19 cellular contexts compared by ENCODE assay signal in genomic region chr16:67082891-67083290, GRCh38.
"Had no signal": no experiment of that assay in that cellular context is flagged by ENCODE, and none has a peak within 500 bp of the region (broad histone marks: within the 10 kb centered on the region; RNA-seq: fewer than 3 reads in every experiment).

No MANE protein-coding gene starts in this region.

- H3K27me3 ChIP-seq: breast epithelium, gastrocnemius medialis, heart left ventricle, neural progenitor cell, sigmoid colon had no signal

- H3K4me3 ChIP-seq: breast epithelium, gastrocnemius medialis, heart left ventricle, neural progenitor cell, sigmoid colon had no signal

- H3K27ac Mint-ChIP-seq: activated CD4-positive, alpha-beta T cell treated with anti-CD3 and anti-CD28 coated beads, Interleukin-2, amount 10 ng/mL, durations not matched to agents 24 days and 14 days; activated CD8-positive, alpha-beta T cell treated with anti-CD3 and anti-CD28 coated beads for 36 hours; activated naive CD8-positive, alpha-beta T cell treated with anti-CD3 and anti-CD28 coated beads, Interleukin-2, amount 10 ng/mL, durations not matched to agents 7 days and 5 days; activated T-helper 2 cell treated with anti-CD3 and anti-CD28 coated beads, Interferon-gamma antibody, Interleukin-2, Interleukin-4, amounts not matched to agents 10 μg/mL and 5 μg/mL and 100 μg/mL, durations not matched to agents 14 hours and 24 hours and 36 hours; naive thymus-derived CD4-positive, alpha-beta T cell; neural progenitor cell; stimulated activated naive B cell treated with anti-CD40 and anti-IgM and Interleukin-4, amounts not matched to agents 10 μg/mL and 1 μg/mL and 100 μg/mL, for 72 hours had no signal

- H3K4me3 Mint-ChIP-seq: activated CD4-positive, alpha-beta T cell treated with anti-CD3 and anti-CD28 coated beads, Interleukin-2, amount 10 ng/mL, durations not matched to agents 24 days and 14 days; activated CD8-positive, alpha-beta T cell treated with anti-CD3 and anti-CD28 coated beads for 36 hours; activated naive CD8-positive, alpha-beta T cell treated with anti-CD3 and anti-CD28 coated beads, Interleukin-2, amount 10 ng/mL, durations not matched to agents 7 days and 5 days; naive thymus-derived CD4-positive, alpha-beta T cell; neural progenitor cell; stimulated activated naive B cell treated with anti-CD40 and anti-IgM and Interleukin-4, amounts not matched to agents 10 μg/mL and 1 μg/mL and 100 μg/mL, for 72 hours had no signal

- H3K4me2 ChIP-seq: neural progenitor cell had no signal

- H3K9ac ChIP-seq: neural progenitor cell had no signal

- H3K36me3 ChIP-seq: breast epithelium, gastrocnemius medialis, neural progenitor cell, sigmoid colon had no signal

- H3K9me3 Mint-ChIP-seq: activated CD4-positive, alpha-beta T cell treated with anti-CD3 and anti-CD28 coated beads, Interleukin-2, amount 10 ng/mL, durations not matched to agents 24 days and 14 days; activated CD8-positive, alpha-beta T cell treated with anti-CD3 and anti-CD28 coated beads for 36 hours; activated naive CD8-positive, alpha-beta T cell treated with anti-CD3 and anti-CD28 coated beads, Interleukin-2, amount 10 ng/mL, durations not matched to agents 7 days and 5 days; activated T-helper 2 cell treated with anti-CD3 and anti-CD28 coated beads, Interferon-gamma antibody, Interleukin-2, Interleukin-4, amounts not matched to agents 10 μg/mL and 5 μg/mL and 100 μg/mL, durations not matched to agents 14 hours and 24 hours and 36 hours; immature natural killer cell; naive thymus-derived CD4-positive, alpha-beta T cell; neural progenitor cell; stimulated activated naive B cell treated with anti-CD40 and anti-IgM and Interleukin-4, amounts not matched to agents 10 μg/mL and 1 μg/mL and 100 μg/mL, for 72 hours had no signal

- H3K27ac ChIP-seq: breast epithelium, heart left ventricle, neural progenitor cell, sigmoid colon had no signal

- H3K9me3 ChIP-seq: breast epithelium, gastrocnemius medialis, heart left ventricle, sigmoid colon had no signal

- ATAC-seq: activated CD8-positive, alpha-beta T cell treated with anti-CD3 and anti-CD28 coated beads for 36 hours; heart left ventricle; naive thymus-derived CD4-positive, alpha-beta T cell; stimulated activated naive B cell treated with anti-CD40 and anti-IgM and Interleukin-4, amounts not matched to agents 10 μg/mL and 1 μg/mL and 100 μg/mL, for 72 hours had no signal

- H3K4me1 Mint-ChIP-seq: neural progenitor cell had no signal

- H3K27me3 Mint-ChIP-seq: activated CD4-positive, alpha-beta T cell treated with anti-CD3 and anti-CD28 coated beads, Interleukin-2, amount 10 ng/mL, durations not matched to agents 24 days and 14 days; activated CD8-positive, alpha-beta T cell treated with anti-CD3 and anti-CD28 coated beads for 36 hours; activated naive CD8-positive, alpha-beta T cell treated with anti-CD3 and anti-CD28 coated beads, Interleukin-2, amount 10 ng/mL, durations not matched to agents 7 days and 5 days; naive thymus-derived CD4-positive, alpha-beta T cell; stimulated activated naive B cell treated with anti-CD40 and anti-IgM and Interleukin-4, amounts not matched to agents 10 μg/mL and 1 μg/mL and 100 μg/mL, for 72 hours had no signal

- H3K4me1 ChIP-seq: breast epithelium, neural progenitor cell had no signal

- DNase-seq: activated CD4-positive, alpha-beta T cell treated with anti-CD3 and anti-CD28 coated beads, Interleukin-2, amount 10 ng/mL, durations not matched to agents 24 days and 14 days; activated CD8-positive, alpha-beta T cell treated with anti-CD3 and anti-CD28 coated beads for 36 hours; activated naive CD4-positive, alpha-beta T cell treated with Interleukin-2 at 50 U/mL for 16 hours; activated naive CD8-positive, alpha-beta T cell treated with anti-CD3 and anti-CD28 coated beads, Interleukin-2, amount 10 ng/mL, durations not matched to agents 7 days and 5 days; activated T-cell treated with anti-CD3 and anti-CD28 coated beads, Interleukin-2, amount 50 U/mL, for 1 hour; anterior cingulate cortex; cerebellar nuclear complex; cortex of kidney; gastrocnemius medialis; heart left ventricle; mesendoderm; naive thymus-derived CD4-positive, alpha-beta T cell; sigmoid colon; stimulated activated naive B cell treated with anti-CD40 and anti-IgM and Interleukin-4, amounts not matched to agents 10 μg/mL and 1 μg/mL and 100 μg/mL, for 72 hours; T1000 had no signal

- H2AFZ ChIP-seq: neural progenitor cell had no signal
